Comparison of ENCODE assay signal across 32 cellular contexts in genomic region chr10:77913090-77913489, GRCh38.
"Had no signal": no experiment of that assay in that cellular context is flagged by ENCODE, and none has a peak within 500 bp of the region (broad histone marks: within the 10 kb centered on the region; RNA-seq: fewer than 3 reads in every experiment).

No MANE protein-coding gene starts in this region.

- H3K4me3 ChIP-seq: coronary artery, dorsolateral prefrontal cortex, gastrocnemius medialis, heart left ventricle had no signal

- H3K36me3 Mint-ChIP-seq: activated CD4-positive, alpha-beta memory T cell treated with anti-CD3 and anti-CD28 coated beads for 36 hours; activated CD8-positive, alpha-beta memory T cell treated with anti-CD3 and anti-CD28 coated beads, Interleukin-2, amount 10 ng/mL, durations not matched to agents 7 days and 5 days; activated naive CD8-positive, alpha-beta T cell had no signal

- H3K27ac Mint-ChIP-seq: activated CD4-positive, alpha-beta memory T cell treated with anti-CD3 and anti-CD28 coated beads for 36 hours; activated CD4-positive, alpha-beta T cell treated with anti-CD3 and anti-CD28 coated beads for 36 hours; activated CD4-positive, alpha-beta T cell treated with anti-CD3 and anti-CD28 coated beads, Interleukin-2, amount 10 ng/mL, durations not matched to agents 24 days and 14 days; activated CD8-positive, alpha-beta memory T cell treated with anti-CD3 and anti-CD28 coated beads, Interleukin-2, amount 10 ng/mL, durations not matched to agents 7 days and 5 days; activated CD8-positive, alpha-beta T cell treated with anti-CD3 and anti-CD28 coated beads, Interleukin-2, amount 10 ng/mL, durations not matched to agents 7 days and 5 days; activated naive CD8-positive, alpha-beta T cell; activated T-cell treated with anti-CD3 and anti-CD28 coated beads, Interleukin-2, amount 50 U/mL, for 24 hours; activated T-cell treated with anti-CD3 and anti-CD28 coated beads, Interleukin-2, amount 50 U/mL, for 72 hours; dendritic cell treated with granulocyte-macrophage colony-stimulating factor and Interleukin-4, amounts not matched to agents 40 ng/mL and 50 ng/mL, for 4 days; endodermal cell had no signal

- FAIRE-seq: astrocyte, bronchial epithelial cell had no signal

- H3K36me3 ChIP-seq: brain microvascular endothelial cell, gastrocnemius medialis, heart left ventricle had no signal

- DNase-seq: activated CD4-positive, alpha-beta memory T cell treated with anti-CD3 and anti-CD28 coated beads for 36 hours; activated CD4-positive, alpha-beta T cell treated with anti-CD3 and anti-CD28 coated beads for 36 hours; activated CD4-positive, alpha-beta T cell treated with anti-CD3 and anti-CD28 coated beads, Interleukin-2, amount 10 ng/mL, durations not matched to agents 24 days and 14 days; activated CD4-positive, CD25-positive, alpha-beta regulatory T cell; activated CD4-positive, CD25-positive, alpha-beta regulatory T cell treated with anti-CD3 and anti-CD28 coated beads, Interleukin-2, amount 50 U/mL, for 72 hours; activated CD8-positive, alpha-beta memory T cell treated with anti-CD3 and anti-CD28 coated beads, Interleukin-2, amount 10 ng/mL, durations not matched to agents 7 days and 5 days; activated CD8-positive, alpha-beta memory T cell treated with anti-CD3 and anti-CD28 coated beads, Interleukin-2, amount 50 U/mL, for 4 hours; activated CD8-positive, alpha-beta T cell treated with anti-CD3 and anti-CD28 coated beads, Interleukin-2, amount 10 ng/mL, durations not matched to agents 7 days and 5 days; activated gamma-delta T cell treated with Interleukin-2 at 50 U/mL for 16 hours; activated naive CD4-positive, alpha-beta T cell treated with anti-CD3 and anti-CD28 coated beads, Interleukin-2, amount 50 U/mL, for 16 hours; activated naive CD4-positive, alpha-beta T cell treated with Interleukin-2 at 50 U/mL for 16 hours; activated T-cell treated with anti-CD3 and anti-CD28 coated beads for 4 hours; activated T-cell treated with anti-CD3 and anti-CD28 coated beads, Interleukin-2, amount 50 U/mL, for 24 hours; activated T-cell treated with anti-CD3 and anti-CD28 coated beads, Interleukin-2, amount 50 U/mL, for 72 hours; amniotic stem cell; anterior cingulate cortex; brain microvascular endothelial cell; dorsolateral prefrontal cortex; effector memory CD4-positive, alpha-beta T cell; endodermal cell; foreskin keratinocyte; gastrocnemius medialis; glutamatergic neuron; heart left ventricle; T-helper 2 cell had no signal

- H3K27me3 Mint-ChIP-seq: central memory CD8-positive, alpha-beta T cell; dendritic cell treated with granulocyte-macrophage colony-stimulating factor and Interleukin-4, amounts not matched to agents 40 ng/mL and 50 ng/mL, for 4 days had no signal

- H3K27me3 ChIP-seq: brain microvascular endothelial cell, dorsolateral prefrontal cortex, foreskin keratinocyte, gastrocnemius medialis, heart left ventricle had no signal

- H3K4me3 Mint-ChIP-seq: activated CD4-positive, alpha-beta memory T cell treated with anti-CD3 and anti-CD28 coated beads for 36 hours; activated CD4-positive, alpha-beta T cell treated with anti-CD3 and anti-CD28 coated beads for 36 hours; activated CD4-positive, alpha-beta T cell treated with anti-CD3 and anti-CD28 coated beads, Interleukin-2, amount 10 ng/mL, durations not matched to agents 24 days and 14 days; activated CD8-positive, alpha-beta memory T cell treated with anti-CD3 and anti-CD28 coated beads, Interleukin-2, amount 10 ng/mL, durations not matched to agents 7 days and 5 days; activated CD8-positive, alpha-beta T cell treated with anti-CD3 and anti-CD28 coated beads, Interleukin-2, amount 10 ng/mL, durations not matched to agents 7 days and 5 days; activated naive CD8-positive, alpha-beta T cell; activated T-cell treated with anti-CD3 and anti-CD28 coated beads, Interleukin-2, amount 50 U/mL, for 24 hours; activated T-cell treated with anti-CD3 and anti-CD28 coated beads, Interleukin-2, amount 50 U/mL, for 72 hours; central memory CD8-positive, alpha-beta T cell; dendritic cell treated with granulocyte-macrophage colony-stimulating factor and Interleukin-4, amounts not matched to agents 40 ng/mL and 50 ng/mL, for 4 days; endodermal cell had no signal

- H3K9me3 ChIP-seq: gastrocnemius medialis, heart left ventricle had no signal

- H3K4me1 Mint-ChIP-seq: activated CD4-positive, alpha-beta T cell treated with anti-CD3 and anti-CD28 coated beads for 36 hours; activated CD4-positive, alpha-beta T cell treated with anti-CD3 and anti-CD28 coated beads, Interleukin-2, amount 10 ng/mL, durations not matched to agents 24 days and 14 days had no signal

- H3K27ac ChIP-seq: brain microvascular endothelial cell, coronary artery, dorsolateral prefrontal cortex, foreskin keratinocyte, gastrocnemius medialis had no signal

- ATAC-seq: activated CD4-positive, alpha-beta T cell treated with anti-CD3 and anti-CD28 coated beads for 36 hours; activated CD8-positive, alpha-beta memory T cell treated with anti-CD3 and anti-CD28 coated beads, Interleukin-2, amount 10 ng/mL, durations not matched to agents 7 days and 5 days; activated CD8-positive, alpha-beta T cell treated with anti-CD3 and anti-CD28 coated beads, Interleukin-2, amount 10 ng/mL, durations not matched to agents 7 days and 5 days; activated T-cell treated with anti-CD3 and anti-CD28 coated beads, Interleukin-2, amount 50 U/mL, for 72 hours; esophagus mucosa; foreskin keratinocyte; gastrocnemius medialis; heart left ventricle had no signal

- H3K9me3 Mint-ChIP-seq: activated CD4-positive, alpha-beta memory T cell treated with anti-CD3 and anti-CD28 coated beads for 36 hours; activated CD4-positive, alpha-beta T cell treated with anti-CD3 and anti-CD28 coated beads, Interleukin-2, amount 10 ng/mL, durations not matched to agents 24 days and 14 days; activated T-cell treated with anti-CD3 and anti-CD28 coated beads, Interleukin-2, amount 50 U/mL, for 24 hours; activated T-cell treated with anti-CD3 and anti-CD28 coated beads, Interleukin-2, amount 50 U/mL, for 72 hours; central memory CD8-positive, alpha-beta T cell; dendritic cell treated with granulocyte-macrophage colony-stimulating factor and Interleukin-4, amounts not matched to agents 40 ng/mL and 50 ng/mL, for 4 days; endodermal cell had no signal
